17 cellular contexts compared by ENCODE assay signal in the genomic region with DNA sequence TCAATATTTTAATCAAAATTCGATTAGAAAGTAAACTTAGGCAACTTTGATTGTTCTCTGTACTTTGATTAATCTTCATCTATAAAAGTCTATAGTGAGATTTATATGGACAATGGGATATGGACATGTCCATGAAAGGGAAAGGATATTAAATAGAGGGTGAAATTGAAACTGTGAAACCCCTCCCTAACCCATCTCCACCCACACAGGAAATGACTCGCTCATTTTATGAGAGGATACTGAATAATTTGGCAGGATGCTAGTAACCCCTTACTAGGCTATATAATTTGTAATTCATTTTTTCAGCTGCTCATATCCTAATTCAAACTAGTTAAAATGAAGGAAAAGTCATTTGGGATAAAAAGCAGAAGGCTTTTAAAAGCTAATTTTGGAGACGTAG.
A peak's percentile ranks its signal among the peaks of the same experiment; 100 is the strongest.
DNase-seq lines count a peak whose midpoint lies in the region; TF ChIP-seq lines count a peak whose summit lies in the region.
"Had no signal": no experiment of that assay in that cellular context is flagged by ENCODE, and none has a peak within 500 bp of the region (broad histone marks: within the 10 kb centered on the region; RNA-seq: fewer than 3 reads in every experiment).

No MANE protein-coding gene starts in this region.

- BruUV-seq in MCF 10A (replicated peaks; lab: Mats Ljungman, UMichigan), result no TSS peak

- H3K4me3 Mint-ChIP-seq in MCF 10A (ENCODE audit: unreplicated experiment), result no peak overlapping the region
- H3K4me3 Mint-ChIP-seq in nephron progenitor cell, result no peak overlapping the region

- H3K27me3 Mint-ChIP-seq in MCF 10A (ENCODE audit: insufficient read depth, unreplicated experiment), result no peaks in the 10 kb centered on the region
- no peaks in the 10 kb centered on the region for H3K27me3 Mint-ChIP-seq in nephron progenitor cell (ENCODE audit: low read depth, poor library complexity)

- intact Hi-C loops in MCF 10A (cut with micrococcal nuclease) (no loop called here), breast epithelium (cut with DNase I; ENCODE audit: low total_unique reads) (no loop called here)

- H3K36me3 ChIP-seq in breast epithelium, result no peaks in the 10 kb centered on the region
- H3K36me3 ChIP-seq: thoracic aorta had no signal

- no peak overlapping the region for H3K4me3 ChIP-seq in breast epithelium
- H3K4me3 ChIP-seq in fibroblast of mammary gland (ENCODE audit: control insufficient read depth, low read depth, low read length), result no peak overlapping the region
- H3K4me3 ChIP-seq: thoracic aorta had no signal

- TF ChIP-seq POLR2A in breast epithelium (IDR thresholded peaks at IDR 0.05), result no peak

- peaks cover 20% of the 10 kb centered on the region for H3K9me3 Mint-ChIP-seq in MCF 10A (ENCODE audit: unreplicated experiment)
- H3K9me3 Mint-ChIP-seq in nephron progenitor cell, result peaks cover 6% of the 10 kb centered on the region

- no peaks in the 10 kb centered on the region for H3K9me3 ChIP-seq in breast epithelium
- H3K9me3 ChIP-seq: thoracic aorta had no signal

- H3K27ac Mint-ChIP-seq in MCF 10A (ENCODE audit: low read depth, unreplicated experiment) (no peak overlapping the region), nephron progenitor cell (no peak overlapping the region)

- POLR2A ChIA-PET in MCF 10A (lab: Yijun Ruan, JAX), result no interaction called here
- POLR2A ChIA-PET in RWPE1 (lab: Yijun Ruan, JAX; ENCODE audit: low non-redundant PET), result no interaction called here

- TF ChIP-seq CTCF in MCF 10A (IDR thresholded peaks at IDR 0.05; ENCODE audit: unreplicated experiment) (no peak), breast epithelium (IDR thresholded peaks at IDR 0.05) (no peak), RWPE1 (conservative IDR thresholded peaks at IDR 0.05; ENCODE audit: low read depth) (no peak), fibroblast of mammary gland (conservative IDR thresholded peaks at IDR 0.05; ENCODE audit: control insufficient read depth, insufficient read depth, low read depth, low read length) (no peak), GM20000 (IDR thresholded peaks at IDR 0.05; ENCODE audit: extremely low read depth, missing control alignments) (no peak), nephron progenitor cell (IDR thresholded peaks at IDR 0.05) (no peak)

- no peaks in the 10 kb centered on the region for H3K4me1 ChIP-seq in breast epithelium

- H3K4me1 Mint-ChIP-seq in MCF 10A (ENCODE audit: insufficient read depth, unreplicated experiment) (peaks cover 14% of the 10 kb centered on the region), nephron progenitor cell (no peaks in the 10 kb centered on the region)

- CTCF ChIA-PET in MCF 10A (lab: Yijun Ruan, JAX) (interaction anchor here (0.7 to 1.0 kb wide), 2 partner anchors 19 to 216 kb away, joined by 3 read pairs; no protein-coding TSS in a partner anchor), RWPE1 (lab: Yijun Ruan, JAX) (no interaction called here)

- H3K36me3 Mint-ChIP-seq in MCF 10A (ENCODE audit: insufficient read depth, unreplicated experiment) (no peaks in the 10 kb centered on the region), nephron progenitor cell (ENCODE audit: low read depth) (no peaks in the 10 kb centered on the region)

- H3K27me3 ChIP-seq in breast epithelium, result no peaks in the 10 kb centered on the region

- DNase-seq in MCF 10A (ENCODE audit: unreplicated experiment) (peak; percentile 39), breast epithelium (ENCODE audit: low spot score in 2 of 2) (no peak), RWPE1 (ENCODE audit: low spot score) (peak; percentile 51), fibroblast of mammary gland (ENCODE audit: low read depth) (peak; percentile 71), NCI-H226 (no peak), GM20000 (ENCODE audit: low spot score) (no peak), NCI-H187 (lab: John Stamatoyannopoulos, UW) (no peak), nephron progenitor cell (no peak)
- DNase-seq: activated CD4-positive, alpha-beta T cell treated with anti-CD3 and anti-CD28 coated beads, Interleukin-2, amount 50 U/mL, for 4 hours; activated effector memory CD4-positive, alpha-beta T cell treated with anti-CD3 and anti-CD28 coated beads, Interleukin-2, amount 50 U/mL, for 16 hours; effector CD4-positive, alpha-beta T cell; islet precursor cell; NCI-H146; NCI-H526; SHP77 treated with DMSO at 0.1 percent for 48 hours; stimulated activated CD4-positive, alpha-beta T cell treated with anti-CD3 and anti-CD28 coated beads, Interleukin-15, amount 100 ng/mL, for 24 hours had no signal

- no peak overlapping the region for H3K27ac ChIP-seq in breast epithelium
- no peak overlapping the region for H3K27ac ChIP-seq in RWPE1
- H3K27ac ChIP-seq: thoracic aorta had no signal

Comparison
In these comparisons a context has a peak if more than half of its experiments do, and no peak if none do; other contexts are left out.
1. DNase-seq: peak in MCF 10A (single experiment), RWPE1 (single experiment) and fibroblast of mammary gland (single experiment); none in breast epithelium (0 of 2), NCI-H226 (single experiment), GM20000 (single experiment), NCI-H187 (0 of 2) and nephron progenitor cell (single experiment).